Comparison of ENCODE assay signal across 8 cellular contexts in genomic region chr4:184473515-184474260, GRCh38. TPM values are rescaled to one million over a fixed set of nuclear protein-coding genes. Genes with fewer than 3 reads are reported as not detected.
A peak's percentile ranks its signal among the peaks of the same experiment; 100 is the strongest.
DNase-seq lines count a peak whose midpoint lies in the region; ATAC-seq, FAIRE-seq and TF ChIP-seq lines count a peak whose summit lies in the region.

No MANE protein-coding gene starts in this region.

- H3K4me2 ChIP-seq in keratinocyte (ENCODE audit: control insufficient read depth, extremely low read depth, insufficient read depth, low read depth, low read length) = peak overlapping the region; percentile 86

- H3K79me2 ChIP-seq in keratinocyte (ENCODE audit: control insufficient read depth, insufficient read depth, low read length) = peaks cover 60% of the 10 kb centered on the region

- H3K27ac ChIP-seq in VCaP = peak overlapping the region; percentile 96
- peak overlapping the region; percentile 98 for H3K27ac ChIP-seq in keratinocyte (ENCODE audit: control insufficient read depth, insufficient read depth, low read length)

- DNase-seq in NCI-H146 (lab: John Stamatoyannopoulos, UW) (peak; percentile 40), NCI-H146 treated with DMSO at 0.1 percent for 48 hours (lab: John Stamatoyannopoulos, UW; ENCODE audit: unreplicated experiment) (no peak), HTR-8/SVneo (ENCODE audit: insufficient read length, low spot score) (peak; percentile 38), bronchial epithelial cell (ENCODE audit: low read depth) (no peak), keratinocyte (ENCODE audit: low read depth, low spot score) (no peak)
- peak; percentile 9 to 24 for DNase-seq in stimulated activated CD4-positive, alpha-beta T cell treated with anti-CD3 and anti-CD28 coated beads, Interleukin-15, amount 100 ng/mL, for 1 hour (ENCODE audit: low read depth in 1 of 2, low spot score in 1 of 2)

- no peaks in the 10 kb centered on the region for H4K20me1 ChIP-seq in keratinocyte (ENCODE audit: control insufficient read depth, extremely low read depth, insufficient read depth, low read length)

- H3K27me3 ChIP-seq in bronchial epithelial cell (ENCODE audit: control insufficient read depth, insufficient read depth, low read length) (no peaks in the 10 kb centered on the region), keratinocyte (ENCODE audit: control insufficient read depth, extremely low read depth, insufficient read depth, low read length) (no peaks in the 10 kb centered on the region)

- peak overlapping the region; percentile 97 for H3K9ac ChIP-seq in keratinocyte (ENCODE audit: control insufficient read depth, extremely low read depth, insufficient read depth, low read length)

- TF ChIP-seq CTCF in VCaP (conservative IDR thresholded peaks at IDR 0.05) = no peak
- no peak for TF ChIP-seq CTCF in bronchial epithelial cell (IDR thresholded peaks at IDR 0.05; ENCODE audit: insufficient read depth, low read length, severe bottlenecking)
- no peak for TF ChIP-seq CTCF in keratinocyte (optimal IDR thresholded peaks at IDR 0.05 in 1 of 3, IDR thresholded peaks at IDR 0.05 in 1 of 3, conservative IDR thresholded peaks at IDR 0.05 in 1 of 3; ENCODE audit: extremely low read depth in 1 of 3, insufficient read depth in 2 of 3, low read length in 3 of 3)

- H3K4me3 ChIP-seq in bronchial epithelial cell (ENCODE audit: low read depth, low read length) (peak overlapping the region; percentile 66), keratinocyte (ENCODE audit: control insufficient read depth in 2 of 3, extremely low read depth in 1 of 3, insufficient read depth in 2 of 3, low read depth in 1 of 3, low read length in 3 of 3) (peak overlapping the region; percentile 93 to 100 (median 97))

- H3K36me3 ChIP-seq in bronchial epithelial cell (ENCODE audit: control insufficient read depth, insufficient read depth, low read length) (no peaks in the 10 kb centered on the region), keratinocyte (ENCODE audit: control insufficient read depth in 2 of 2, extremely low read depth in 1 of 2, insufficient read depth in 2 of 2, low read length in 2 of 2) (peaks cover 0 to 5% of the 10 kb centered on the region in 2 experiments)

- peaks cover 17% of the 10 kb centered on the region for H3K4me1 ChIP-seq in keratinocyte (ENCODE audit: control insufficient read depth, extremely low read depth, insufficient read depth, low read length)

- H2AFZ ChIP-seq in keratinocyte (ENCODE audit: control insufficient read depth, low read length) = peak overlapping the region; percentile 77

- H3K9me3 ChIP-seq in keratinocyte (ENCODE audit: control insufficient read depth, low read depth, low read length) = no peaks in the 10 kb centered on the region

- no peak for ATAC-seq in GM18498 (IDR thresholded peaks at IDR 0.05; ENCODE audit: unreplicated experiment)

- dilution Hi-C loops in keratinocyte (cut with MboI; ENCODE audit: extremely low pct_ligation_motif_present, low sequenced_read_pairs) = no loop called here

- no peaks in the 10 kb centered on the region for H3K9me1 ChIP-seq in keratinocyte (ENCODE audit: control insufficient read depth, extremely low read depth, insufficient read depth, low read length)

- no peak for FAIRE-seq in HTR-8/SVneo (lab: Jason Lieb, UNC)
- no peak for FAIRE-seq in bronchial epithelial cell (lab: Jason Lieb, UNC)
- no peak for FAIRE-seq in keratinocyte (lab: Jason Lieb, UNC)

RNA-seq across cellular contexts. Expression of gene IRF2, which starts 0.7 kb away (rescaled TPM):
- total RNA-seq in bronchial epithelial cell = 15.2 and 16.1 TPM in 2 replicates
- 16.4 to 23.8 TPM (median 22.9 TPM) in 3 replicates for polyA plus RNA-seq in keratinocyte
- polyA plus RNA-seq in keratinocyte (2011; ENCODE audit: low read depth) = 10.0 TPM
- 16.2 and 20.0 TPM in 2 replicates for polyA plus RNA-seq in keratinocyte (2011; cell fraction: cytosol; rRNA removed)
- polyA plus RNA-seq in keratinocyte (2011; cell fraction: nucleus; rRNA removed) = 23.0 and 30.2 TPM in 2 replicates
- 15.5 and 17.2 TPM in 2 replicates for polyA plus RNA-seq in keratinocyte (2012; ENCODE audit: low replicate concordance)
- polyA minus RNA-seq in keratinocyte = 21.3 to 26.9 TPM (median 25.7 TPM) in 3 replicates
- 16.5 TPM for polyA minus RNA-seq in keratinocyte (2011; cell fraction: cytosol; rRNA and poly(A)+ RNA removed)
- 13.1 and 17.1 TPM in 2 replicates for polyA minus RNA-seq in keratinocyte (2011; cell fraction: nucleus; rRNA and poly(A)+ RNA removed)

Comparison
In these comparisons a context has a peak if more than half of its experiments do, and no peak if none do; other contexts are left out.
1. DNase-seq: peak in NCI-H146 (single experiment), HTR-8/SVneo (single experiment) and stimulated activated CD4-positive, alpha-beta T cell treated with anti-CD3 and anti-CD28 coated beads, Interleukin-15, amount 100 ng/mL, for 1 hour (2 of 2); none in NCI-H146 treated with DMSO at 0.1 percent for 48 hours (single experiment), bronchial epithelial cell (single experiment) and keratinocyte (single experiment).